ENCODE assay signal across 8 cellular contexts in genomic region chr14:64721391-64721791, GRCh38. TPM values are rescaled to one million over a fixed set of nuclear protein-coding genes. Genes with fewer than 3 reads are reported as not detected.
DNase-seq lines count a peak whose midpoint lies in the region; ATAC-seq and TF ChIP-seq lines count a peak whose summit lies in the region.

No MANE protein-coding gene starts in this region.

- no peak overlapping the region for H2BK15ac ChIP-seq in H9 (ENCODE audit: low read depth, low read length)

- H3K4me2 ChIP-seq in H9 (ENCODE audit: insufficient read depth, insufficient read length, low read length), result no peak overlapping the region
- peak overlapping the region; percentile 57 for H3K4me2 ChIP-seq in hepatocyte

- no peak overlapping the region for H4K91ac ChIP-seq in H9 (ENCODE audit: insufficient read length, low read depth, low read length)

- H3K9me3 Mint-ChIP-seq in H9, result no peaks in the 10 kb centered on the region

- H3K79me2 ChIP-seq in H9 (ENCODE audit: insufficient read depth, low read length), result peaks cover 46% of the 10 kb centered on the region; the same call in 1 of the 2 replicates
- H3K79me2 ChIP-seq in hepatocyte, result peaks cover 98% of the 10 kb centered on the region

- no peak overlapping the region for H4K5ac ChIP-seq in H9 (ENCODE audit: insufficient read length, low read depth, low read length)

- no peak overlapping the region for H3K4me3 ChIP-seq in adipocyte (ENCODE audit: low read length)
- H3K4me3 ChIP-seq in hepatocyte, result no peak overlapping the region
- peak overlapping the region in 1 of 2 donors; percentile 47 for H3K4me3 ChIP-seq in stomach smooth muscle (ENCODE audit: low read length in 2 of 2)

- peaks cover 86 to 88% of the 10 kb centered on the region in 2 experiments for H3K4me1 Mint-ChIP-seq in H9

- no CpG with 5 or more reads among the region's 5 CpGs for WGBS in H9 (ENCODE audit: extremely low coverage, insufficient read length, low lambda C conversion rate)
- WGBS in hepatocyte (ENCODE audit: low lambda C conversion rate, missing lambda C conversion rate), result 66% methylated on average over 5 of the region's 5 CpGs

- H3K9ac ChIP-seq in H9 (ENCODE audit: extremely low read depth, insufficient read length, low read length), result no peak overlapping the region
- H3K9ac ChIP-seq in adipocyte (ENCODE audit: low read length), result peak overlapping the region; percentile 25
- H3K9ac ChIP-seq in stomach smooth muscle (ENCODE audit: low read length in 2 of 2), result peak overlapping the region in 1 of 2 donors; percentile 55

- peaks cover 3% of the 10 kb centered on the region for H3K23me2 ChIP-seq in H9 (ENCODE audit: insufficient read length, low read depth, low read length, poor library complexity, severe bottlenecking)

- no peak overlapping the region for H2BK20ac ChIP-seq in H9 (ENCODE audit: low read depth, low read length, poor library complexity, severe bottlenecking)

- H3K36me3 ChIP-seq in adipocyte (ENCODE audit: control insufficient read depth, insufficient read depth, low read length, severe bottlenecking) (no peaks in the 10 kb centered on the region), hepatocyte (replicated peaks; ENCODE audit: insufficient read depth, low read depth) (no peaks in the 10 kb centered on the region), stomach smooth muscle (ENCODE audit: control insufficient read depth in 2 of 2, insufficient read depth in 2 of 2, low read length in 2 of 2) (peaks cover 0 to 2% of the 10 kb centered on the region in 2 donors)

- H4K8ac ChIP-seq in H9 (replicated peaks; ENCODE audit: insufficient read length, low read depth, low read length), result no peak overlapping the region

- H3K4me1 ChIP-seq in H9 (ENCODE audit: insufficient read depth, low read length), result peaks cover 37% of the 10 kb centered on the region
- peaks cover 19% of the 10 kb centered on the region for H3K4me1 ChIP-seq in adipocyte (ENCODE audit: control insufficient read depth, insufficient read depth, low read length)
- peaks cover 96% of the 10 kb centered on the region for H3K4me1 ChIP-seq in hepatocyte (ENCODE audit: insufficient read depth)
- peaks cover 79% of the 10 kb centered on the region for H3K4me1 ChIP-seq in stomach smooth muscle (ENCODE audit: control insufficient read depth, insufficient read depth, low read length)

- peaks cover 4 to 17% (median 9%) of the 10 kb centered on the region in 3 experiments; a peak in 5 of 7 replicates for H3K36me3 Mint-ChIP-seq in H9 (ENCODE audit: insufficient read depth in 1 of 3, low read depth in 3 of 3)

- no peak for ATAC-seq in GM21526 (IDR thresholded peaks at IDR 0.05; ENCODE audit: low FRiP score, unreplicated experiment)

- peak overlapping the region; percentile 5 for H3K18ac ChIP-seq in H9 (ENCODE audit: insufficient read length, low read depth, low read length)

- H3K27ac ChIP-seq in H9 (ENCODE audit: insufficient read length, low read depth, low read length) (no peak overlapping the region), hepatocyte (peak overlapping the region; percentile 94), stomach smooth muscle (ENCODE audit: low read length) (peak overlapping the region; percentile 77)

- H3K9me3 ChIP-seq in H9 (ENCODE audit: control insufficient read depth, low read depth, low read length) (no peaks in the 10 kb centered on the region), adipocyte (ENCODE audit: control insufficient read depth, low read length) (no peaks in the 10 kb centered on the region), hepatocyte (ENCODE audit: low read depth) (no peaks in the 10 kb centered on the region), stomach smooth muscle (ENCODE audit: control insufficient read depth in 2 of 2, low read length in 2 of 2) (no peaks in the 10 kb centered on the region)

- H3K27me3 ChIP-seq in H9 (ENCODE audit: insufficient read depth, low read length) (no peaks in the 10 kb centered on the region), adipocyte (replicated peaks; ENCODE audit: control insufficient read depth, insufficient read depth, low read length) (peaks cover 21% of the 10 kb centered on the region), hepatocyte (no peaks in the 10 kb centered on the region), stomach smooth muscle (ENCODE audit: control insufficient read depth in 1 of 2, insufficient read depth in 2 of 2, low read length in 2 of 2) (no peaks in the 10 kb centered on the region)

- DNase-seq in H9 (no peak), adipocyte (ENCODE audit: low read depth) (peak; percentile 33), hepatocyte (ENCODE audit: low spot score) (no peak), activated gamma-delta T cell treated with Interleukin-2 at 50 U/mL for 16 hours (no peak), NCI-H2227 treated with DMSO at 0.1 percent for 48 hours (lab: John Stamatoyannopoulos, UW) (no peak)
- DNase-seq in activated CD8-positive, alpha-beta memory T cell treated with anti-CD3 and anti-CD28 coated beads, Interleukin-2, amount 50 U/mL, for 4 hours, result no peak

- TF ChIP-seq CTCF in H9 (conservative IDR thresholded peaks at IDR 0.05), result no peak
- TF ChIP-seq CTCF in hepatocyte (IDR thresholded peaks at IDR 0.05; ENCODE audit: poor library complexity), result no peak

- H3K79me1 ChIP-seq in H9 (ENCODE audit: insufficient read depth, low read depth, low read length, poor library complexity, severe bottlenecking), result peaks cover 6% of the 10 kb centered on the region

- no peak overlapping the region for H3T11ph ChIP-seq in H9 (ENCODE audit: low read length)

- H4K20me1 ChIP-seq in H9 (ENCODE audit: control insufficient read depth, insufficient read depth, insufficient read length) (peaks cover 2% of the 10 kb centered on the region), hepatocyte (ENCODE audit: insufficient read depth, poor library complexity, severe bottlenecking) (no peaks in the 10 kb centered on the region)

- H3K56ac ChIP-seq in H9 (ENCODE audit: insufficient read length, low read depth, low read length), result no peak overlapping the region

- H3K27me3 Mint-ChIP-seq in H9 (ENCODE audit: low read depth), result no peaks in the 10 kb centered on the region; the same call in 1 of the 2 replicates

- peak overlapping the region; percentile 44; the same call in 1 of the 2 replicates for H3K14ac ChIP-seq in H9 (ENCODE audit: insufficient read depth, low read length)

- H3K4me3 Mint-ChIP-seq in H9, result no peak overlapping the region

- peak overlapping the region in 2 of 3 experiments; percentile 44 to 78; a peak in 2 of 7 replicates for H3K27ac Mint-ChIP-seq in H9

- no peak overlapping the region for H2BK5ac ChIP-seq in H9 (ENCODE audit: insufficient read length, low read length)

- H3K23ac ChIP-seq in H9 (ENCODE audit: insufficient read length, low read depth, low read length), result no peak overlapping the region

- no peak overlapping the region for H2AK5ac ChIP-seq in H9 (ENCODE audit: insufficient read length, low read length)

- H2BK12ac ChIP-seq in H9 (ENCODE audit: insufficient read length, low read depth, low read length), result no peak overlapping the region

- no peaks in the 10 kb centered on the region for H3K9me2 ChIP-seq in hepatocyte (replicated peaks; ENCODE audit: insufficient read depth)

- no peak overlapping the region for H2BK120ac ChIP-seq in H9 (ENCODE audit: low read depth, low read length, poor library complexity, severe bottlenecking)

- H3K4ac ChIP-seq in H9 (ENCODE audit: low read depth, low read length), result no peak overlapping the region

- H2AFZ ChIP-seq in H9 (ENCODE audit: low read length) (no peak overlapping the region), hepatocyte (no peak overlapping the region)

RNA-seq across cellular contexts. Expression of gene PLEKHG3, which starts 17.2 kb away (rescaled TPM):
- total RNA-seq in H9 (2021), result 48.5 and 49.5 TPM in 2 replicates
- total RNA-seq in hepatocyte, result 41.8 and 54.2 TPM in 2 replicates
- polyA plus RNA-seq in hepatocyte, result 37.1 and 42.7 TPM in 2 replicates
